Comparison of ENCODE assay signal across 13 cellular contexts in the genomic region with DNA sequence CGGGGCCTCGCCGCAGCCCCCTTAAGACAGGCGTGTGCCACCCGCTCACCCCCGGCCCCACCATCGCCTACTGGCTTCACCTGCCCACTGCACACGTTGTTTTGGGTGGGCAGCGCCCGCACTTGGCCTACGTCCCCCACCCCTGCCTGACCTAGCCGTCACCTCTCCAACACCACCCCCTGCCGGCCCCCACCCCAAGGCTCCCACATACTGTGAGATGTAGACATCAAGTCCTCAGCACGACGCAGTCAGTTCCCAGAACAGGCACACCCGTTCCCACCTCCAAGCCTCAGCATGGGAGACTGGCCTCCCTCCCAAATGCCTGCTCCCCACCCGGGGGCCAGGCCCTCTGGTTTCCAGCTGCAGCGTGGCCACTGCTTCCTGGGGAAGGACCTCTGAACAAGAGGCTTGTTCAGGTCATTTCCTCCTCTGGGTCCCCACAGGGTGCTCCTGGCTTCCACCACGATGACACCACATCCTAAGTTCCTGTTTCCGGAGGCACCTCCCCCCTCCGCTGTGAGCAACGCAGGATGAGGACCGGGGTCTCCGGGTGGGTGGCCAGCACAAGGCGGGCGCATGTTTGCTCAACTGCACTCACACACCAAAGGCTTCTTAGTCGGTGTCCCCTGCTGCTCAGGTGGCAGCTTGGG. TPM values are rescaled to one million over a fixed set of nuclear protein-coding genes. Genes with fewer than 3 reads are reported as not detected.
DNase-seq lines count a peak whose midpoint lies in the region; TF ChIP-seq lines count a peak whose summit lies in the region.
"Had no signal": no experiment of that assay in that cellular context is flagged by ENCODE, and none has a peak within 500 bp of the region (broad histone marks: within the 10 kb centered on the region; RNA-seq: fewer than 3 reads in every experiment).

No MANE protein-coding gene starts in this region.

- in situ Hi-C loops in brain microvascular endothelial cell (cut with HindIII; ENCODE audit: low pct_ligation_motif_present, low sequenced_read_pairs) = no loop called here

- TF ChIP-seq CTCF in Caco-2 (IDR thresholded peaks at IDR 0.05; ENCODE audit: insufficient read depth in 1 of 2, low read depth in 1 of 2, low read length in 1 of 2, severe bottlenecking in 1 of 2, unreplicated experiment in 1 of 2) (no peak), brain microvascular endothelial cell (IDR thresholded peaks at IDR 0.05; ENCODE audit: low read depth, low read length, missing control alignments) (no peak), SK-N-SH (IDR thresholded peaks at IDR 0.05) (no peak)

- intact Hi-C loops in Caco-2 (cut with micrococcal nuclease; ENCODE audit: unreplicated experiment) = no loop called here

- H3K9me3 ChIP-seq in Caco-2 (no peaks in the 10 kb centered on the region), SK-N-SH (no peaks in the 10 kb centered on the region)

- no peaks in the 10 kb centered on the region for H3K27me3 Mint-ChIP-seq in Caco-2 (ENCODE audit: insufficient read depth, unreplicated experiment)
- H3K27me3 Mint-ChIP-seq: activated naive CD4-positive, alpha-beta T cell treated with anti-CD3 and anti-CD28 coated beads, Interleukin-2, amount 50 U/mL, for 24 hours had no signal

- peak overlapping the region; percentile 63 for H3K27ac Mint-ChIP-seq in Caco-2 (ENCODE audit: unreplicated experiment)
- H3K27ac Mint-ChIP-seq: activated naive CD4-positive, alpha-beta T cell treated with anti-CD3 and anti-CD28 coated beads, Interleukin-2, amount 50 U/mL, for 24 hours; CD4-positive, CD25-positive, alpha-beta regulatory T cell had no signal

- POLR2A ChIA-PET in Caco-2 (lab: Charles Lee) (no interaction called here), SK-N-SH (lab: Yijun Ruan, JAX) (interaction anchor here (2.0 kb wide), 1 partner anchor 10 kb away, joined by 10 read pairs; no protein-coding TSS in a partner anchor)

- H3K4me1 ChIP-seq in Caco-2 = no peaks in the 10 kb centered on the region
- H3K4me1 ChIP-seq in SK-N-SH (ENCODE audit: control insufficient read depth in 1 of 2, insufficient read depth in 2 of 2, low read depth in 1 of 2, low read length in 1 of 2) = peaks cover 0 to 31% of the 10 kb centered on the region in 2 experiments; a peak in 3 of 4 replicates

- peaks cover 90% of the 10 kb centered on the region for H3K36me3 Mint-ChIP-seq in Caco-2 (ENCODE audit: insufficient read depth, unreplicated experiment)
- H3K36me3 Mint-ChIP-seq: activated naive CD4-positive, alpha-beta T cell treated with anti-CD3 and anti-CD28 coated beads, Interleukin-2, amount 50 U/mL, for 24 hours; CD4-positive, CD25-positive, alpha-beta regulatory T cell had no signal

- H3K4me1 Mint-ChIP-seq in Caco-2 (ENCODE audit: low read depth, unreplicated experiment) = peaks cover 6% of the 10 kb centered on the region

- H2AFZ ChIP-seq in SK-N-SH (ENCODE audit: low read depth) = no peak overlapping the region
- H2AFZ ChIP-seq: PC-9 had no signal

- no peak for TF ChIP-seq EP300 in SK-N-SH (IDR thresholded peaks at IDR 0.05; ENCODE audit: borderline replicate concordance in 1 of 2, low read depth in 1 of 2, low read length in 1 of 2)

- peaks cover 45% of the 10 kb centered on the region for H3F3A ChIP-seq in SK-N-SH (replicated peaks; ENCODE audit: insufficient read depth)

- no peak overlapping the region for H3K9ac ChIP-seq in SK-N-SH

- no peak for DNase-seq in Caco-2
- DNase-seq in NOMO-1 treated with DMSO at 0.1 percent for 48 hours (lab: John Stamatoyannopoulos, UW; ENCODE audit: unreplicated experiment) = peak; percentile 45
- peak; percentile 17 for DNase-seq in brain microvascular endothelial cell
- DNase-seq in lung microvascular endothelial cell (ENCODE audit: low read depth in 2 of 2) = peak; percentile 83 to 92
- DNase-seq in COLO668 (lab: John Stamatoyannopoulos, UW; ENCODE audit: unreplicated experiment) = no peak
- no peak for DNase-seq in SK-N-SH
- DNase-seq in islet precursor cell = no peak
- DNase-seq in LoVo (ENCODE audit: low spot score) = no peak
- DNase-seq: CD4-positive, CD25-positive, alpha-beta regulatory T cell; NCI-H2029; PC-9 had no signal

- no peaks in the 10 kb centered on the region for H3K9me2 ChIP-seq in SK-N-SH

- H3K4me2 ChIP-seq in SK-N-SH = no peak overlapping the region
- H3K4me2 ChIP-seq: PC-9 had no signal

- H3K79me2 ChIP-seq in SK-N-SH (ENCODE audit: insufficient read depth) = peaks cover 20% of the 10 kb centered on the region; the same call in 1 of the 2 replicates

- CTCF ChIA-PET in Caco-2 (lab: Charles Lee) (no interaction called here), SK-N-SH (lab: Yijun Ruan, JAX) (interaction anchor here (0.6 to 1.6 kb wide), 3 partner anchors 33 to 215 kb away, joined by 3 to 9 read pairs (median 6); no protein-coding TSS in a partner anchor)

- 95% methylated on average over 26 of the region's 27 CpGs for WGBS in SK-N-SH (ENCODE audit: low lambda C conversion rate)

- H3K27ac ChIP-seq in brain microvascular endothelial cell (no peak overlapping the region), SK-N-SH (ENCODE audit: low read depth in 2 of 2, low read length in 1 of 2) (peak overlapping the region in 1 of 2 experiments; percentile 25; a peak in 1 of 4 replicates)
- H3K27ac ChIP-seq: PC-9 had no signal

- peaks cover 42% of the 10 kb centered on the region for H4K20me1 ChIP-seq in SK-N-SH (ENCODE audit: insufficient read depth)

- BruUV-seq in Caco-2 (replicated peaks; lab: Mats Ljungman, UMichigan) = no TSS peak

- H3K27me3 ChIP-seq in Caco-2 (replicated peaks; ENCODE audit: control insufficient read depth, insufficient read depth, low read length) (no peaks in the 10 kb centered on the region), brain microvascular endothelial cell (replicated peaks) (no peaks in the 10 kb centered on the region), SK-N-SH (ENCODE audit: insufficient read depth) (no peaks in the 10 kb centered on the region)

- no peak for TF ChIP-seq RAD21 in SK-N-SH (IDR thresholded peaks at IDR 0.05; ENCODE audit: low read length)

- H3K9me3 Mint-ChIP-seq in Caco-2 (ENCODE audit: unreplicated experiment) = no peaks in the 10 kb centered on the region
- H3K9me3 Mint-ChIP-seq: activated naive CD4-positive, alpha-beta T cell treated with anti-CD3 and anti-CD28 coated beads, Interleukin-2, amount 50 U/mL, for 24 hours had no signal

- H3K4me3 ChIP-seq in Caco-2 (ENCODE audit: low read depth, low read length) = no peak overlapping the region
- H3K4me3 ChIP-seq in brain microvascular endothelial cell (ENCODE audit: low read depth, low read length) = no peak overlapping the region
- H3K4me3 ChIP-seq in SK-N-SH (ENCODE audit: low read depth in 2 of 2, low read length in 1 of 2) = no peak overlapping the region
- H3K4me3 ChIP-seq: PC-9 had no signal

- H3K4me3 Mint-ChIP-seq in Caco-2 (ENCODE audit: unreplicated experiment) = no peak overlapping the region
- H3K4me3 Mint-ChIP-seq: activated naive CD4-positive, alpha-beta T cell treated with anti-CD3 and anti-CD28 coated beads, Interleukin-2, amount 50 U/mL, for 24 hours; WTC11 had no signal

- H3K36me3 ChIP-seq in Caco-2 (ENCODE audit: control insufficient read depth, insufficient read depth, low read length) (peaks cover 7% of the 10 kb centered on the region), brain microvascular endothelial cell (replicated peaks) (peaks cover 84% of the 10 kb centered on the region), SK-N-SH (replicated peaks in 1 of 2; ENCODE audit: control insufficient read depth in 1 of 2, insufficient read depth in 2 of 2, low read length in 1 of 2) (peaks cover 42 to 76% of the 10 kb centered on the region in 2 experiments)

TF ChIP-seq in SK-N-SH, 30 proteins besides CTCF, POLR2A, EP300 and RAD21 (continues in another document):
- TF ChIP-seq GABPA (IDR thresholded peaks at IDR 0.05; ENCODE audit: low read depth) (no peak), MEF2A (IDR thresholded peaks at IDR 0.05; ENCODE audit: borderline replicate concordance, low read depth) (no peak), GATA2 (CRISPR knock-in tag; IDR thresholded peaks at IDR 0.05) (no peak), JUND (IDR thresholded peaks at IDR 0.05) (no peak), FOXJ3 (CRISPR knock-in tag; IDR thresholded peaks at IDR 0.05) (no peak), FOXM1 (IDR thresholded peaks at IDR 0.05; ENCODE audit: low read depth) (no peak), POLR2AphosphoS5 (IDR thresholded peaks at IDR 0.05; ENCODE audit: low read depth, low read length) (no peak), FOSL2 (IDR thresholded peaks at IDR 0.05; ENCODE audit: borderline replicate concordance, low read depth) (no peak)

RNA-seq across cellular contexts. Expression of a gene that starts 11.3 kb away (rescaled TPM):
- total RNA-seq in Caco-2 (2022) = 139 and 144 TPM in 2 replicates
- 88.9 and 112 TPM in 2 replicates for total RNA-seq in lung microvascular endothelial cell
- polyA plus RNA-seq in SK-N-SH (2012; rRNA removed) = 176 and 244 TPM in 2 replicates
- polyA plus RNA-seq in SK-N-SH (2012; cell fraction: cytosol; rRNA removed) = 109 and 114 TPM in 2 replicates
- polyA plus RNA-seq in SK-N-SH (2012; cell fraction: nucleus; rRNA removed) = 1,021 and 1,050 TPM in 2 replicates

RNA-seq across cellular contexts. Expression of a gene that starts 15.5 kb away (rescaled TPM):
- total RNA-seq in Caco-2 (2022) (4.7 and 5.7 TPM in 2 replicates), lung microvascular endothelial cell (1.2 and 2.2 TPM in 2 replicates)
- 12.5 and 17.1 TPM in 2 replicates for polyA plus RNA-seq in SK-N-SH (2012; rRNA removed)
- 12.6 and 23.0 TPM in 2 replicates for polyA plus RNA-seq in SK-N-SH (2012; cell fraction: cytosol; rRNA removed)
- 29.5 and 41.3 TPM in 2 replicates for polyA plus RNA-seq in SK-N-SH (2012; cell fraction: nucleus; rRNA removed)

RNA-seq across cellular contexts. Expression of a gene that starts 35.3 kb away (rescaled TPM):
- total RNA-seq in Caco-2 (2022) (49.1 and 56.8 TPM in 2 replicates), lung microvascular endothelial cell (24.4 and 30.1 TPM in 2 replicates)
- polyA plus RNA-seq in SK-N-SH (2012; rRNA removed) = 183 and 206 TPM in 2 replicates
- 60.8 and 101 TPM in 2 replicates for polyA plus RNA-seq in SK-N-SH (2012; cell fraction: cytosol; rRNA removed)
- 702 and 826 TPM in 2 replicates for polyA plus RNA-seq in SK-N-SH (2012; cell fraction: nucleus; rRNA removed)

RNA-seq across cellular contexts. Expression of a gene that starts 35.7 kb away (rescaled TPM):
- total RNA-seq in Caco-2 (2022) (64.4 and 71.9 TPM in 2 replicates), lung microvascular endothelial cell (11.3 and 14.7 TPM in 2 replicates)
- polyA plus RNA-seq in SK-N-SH (2012; rRNA removed) = 35.9 and 39.5 TPM in 2 replicates
- polyA plus RNA-seq in SK-N-SH (2012; cell fraction: cytosol; rRNA removed) = 28.3 and 36.2 TPM in 2 replicates
- polyA plus RNA-seq in SK-N-SH (2012; cell fraction: nucleus; rRNA removed) = 28.0 and 30.6 TPM in 2 replicates

RNA-seq across cellular contexts. Expression of a gene that starts 47.5 kb away (rescaled TPM):
- 7.9 and 10.1 TPM in 2 replicates for total RNA-seq in Caco-2 (2022)
- total RNA-seq in lung microvascular endothelial cell = 0.79 and 2.0 TPM in 2 replicates
- 1.9 and 2.2 TPM in 2 replicates for polyA plus RNA-seq in SK-N-SH (2012; rRNA removed)
- polyA plus RNA-seq in SK-N-SH (2012; cell fraction: cytosol; rRNA removed) = 0.67 and 1.2 TPM in 2 replicates
- polyA plus RNA-seq in SK-N-SH (2012; cell fraction: nucleus; rRNA removed) = 11.8 and 14.3 TPM in 2 replicates

Comparison
In these comparisons a context has a peak if more than half of its experiments do, and no peak if none do; other contexts are left out.
1. DNase-seq: peak in NOMO-1 treated with DMSO at 0.1 percent for 48 hours (single experiment), brain microvascular endothelial cell (single experiment) and lung microvascular endothelial cell (2 of 2); none in Caco-2 (0 of 2), COLO668 (single experiment), SK-N-SH (single experiment), islet precursor cell (single experiment) and LoVo (single experiment).